ENCODE assay signal across 17 cellular contexts in genomic region chr7:80656029-80656428, GRCh38. TPM values are rescaled to one million over a fixed set of nuclear protein-coding genes. Genes with fewer than 3 reads are reported as not detected.
"Had no signal": no experiment of that assay in that cellular context is flagged by ENCODE, and none has a peak within 500 bp of the region (broad histone marks: within the 10 kb centered on the region; RNA-seq: fewer than 3 reads in every experiment).

No MANE protein-coding gene starts in this region.

- H3K27ac ChIP-seq: colonic mucosa, esophagus squamous epithelium, sigmoid colon, skin epidermis, thoracic aorta, transverse colon had no signal

- DNase-seq: colonic mucosa; dermis blood vessel endothelial cell; esophagus squamous epithelium; immature natural killer cell; left ventricle myocardium superior; naive thymus-derived CD4-positive, alpha-beta T cell; nephron progenitor cell; sigmoid colon; stimulated activated CD4-positive, alpha-beta T cell treated with anti-CD3 and anti-CD28 coated beads, Interleukin-2, amount 100 ng/mL, for 24 hours; stimulated activated CD4-positive, alpha-beta T cell treated with anti-CD3 and anti-CD28 coated beads, Interleukin-4, amount 100 ng/mL, for 4 hours; stimulated activated naive B cell treated with anti-CD40 and anti-IgM and Interleukin-4, amounts not matched to agents 10 μg/mL and 1 μg/mL and 100 μg/mL, for 72 hours; stimulated activated naive CD8-positive, alpha-beta T cell treated with anti-CD3 and anti-CD28 coated beads, Interleukin-15, amount 100 ng/mL, for 72 hours; substantia nigra; transverse colon had no signal

- H3K36me3 ChIP-seq: colonic mucosa, esophagus squamous epithelium, sigmoid colon, thoracic aorta, transverse colon had no signal

- H3K4me3 ChIP-seq: colonic mucosa, esophagus squamous epithelium, sigmoid colon, skin epidermis, thoracic aorta, transverse colon had no signal

- H3K4me1 ChIP-seq: colonic mucosa, transverse colon had no signal

- ATAC-seq: left ventricle myocardium superior; naive thymus-derived CD4-positive, alpha-beta T cell; stimulated activated naive B cell treated with anti-CD40 and anti-IgM and Interleukin-4, amounts not matched to agents 10 μg/mL and 1 μg/mL and 100 μg/mL, for 72 hours; stimulated activated naive CD8-positive, alpha-beta T cell treated with anti-CD3 and anti-CD28 coated beads, Interleukin-15, amount 100 ng/mL, for 72 hours had no signal

- H3K9me3 ChIP-seq: colonic mucosa, esophagus squamous epithelium, sigmoid colon, thoracic aorta, transverse colon had no signal

- H3K27me3 ChIP-seq: colonic mucosa, esophagus squamous epithelium, sigmoid colon, transverse colon had no signal

RNA-seq across cellular contexts. Expression of gene CD36, which starts 17.6 kb away (rescaled TPM):
- total RNA-seq: epithelial cell of proximal tubule had no signal
